ENCODE assay signal across 8 cellular contexts in genomic region chr19:12847159-12848139, GRCh38. TPM values are rescaled to one million over a fixed set of nuclear protein-coding genes. Genes with fewer than 3 reads are reported as not detected.
A peak's percentile ranks its signal among the peaks of the same experiment; 100 is the strongest.
DNase-seq lines count a peak whose midpoint lies in the region; ATAC-seq, FAIRE-seq and TF ChIP-seq lines count a peak whose summit lies in the region.

No MANE protein-coding gene starts in this region.

- H3K4me3 ChIP-seq in H1 (ENCODE audit: extremely low read depth in 1 of 4, insufficient read depth in 2 of 4, low read depth in 3 of 4, low read length in 4 of 4), result peak overlapping the region in 2 of 4 experiments; percentile 26 to 47; a peak in 4 of 8 replicates
- no peak overlapping the region for H3K4me3 ChIP-seq in mesendoderm (ENCODE audit: low read length)

- H2BK5ac ChIP-seq in H1 (ENCODE audit: low read depth, low read length) (peak overlapping the region; percentile 18; the same call in 1 of the 2 replicates), mesendoderm (ENCODE audit: low read length) (no peak overlapping the region)

- H3K4me3 Mint-ChIP-seq in activated CD8-positive, alpha-beta memory T cell treated with anti-CD3 and anti-CD28 coated beads, Interleukin-2, amount 10 ng/mL, durations not matched to agents 7 days and 5 days, result peak overlapping the region; percentile 35

- DNase-seq in DMS79 treated with DMSO at 0.1 percent for 48 hours (lab: John Stamatoyannopoulos, UW), result peak; percentile 79
- DNase-seq in NOMO-1 treated with dmso at 0.1 percent for 144 hours (lab: John Stamatoyannopoulos, UW; ENCODE audit: unreplicated experiment), result peak; percentile 75
- DNase-seq in activated CD8-positive, alpha-beta memory T cell treated with anti-CD3 and anti-CD28 coated beads, Interleukin-2, amount 10 ng/mL, durations not matched to agents 7 days and 5 days, result peak; percentile 87
- DNase-seq in H1 (ENCODE audit: low read depth in 1 of 2, low spot score in 2 of 2), result peak in 1 of 2 experiments; percentile 100
- DNase-seq in mesendoderm, result peak; percentile 91
- peak; percentile 66 to 68 for DNase-seq in stimulated activated CD8-positive, alpha-beta memory T cell treated with anti-CD3 and anti-CD28 coated beads, Interleukin-15, amount 100 ng/mL, for 4 hours (ENCODE audit: low read depth in 2 of 2)

- H3K4me1 ChIP-seq in H1 (replicated peaks in 1 of 4; ENCODE audit: control insufficient read depth in 3 of 4, insufficient read depth in 4 of 4, low read length in 3 of 4), result peaks cover 0 to 10% (median 3%) of the 10 kb centered on the region in 4 experiments; a peak in 5 of 7 replicates
- H3K4me1 ChIP-seq in mesendoderm (ENCODE audit: control insufficient read depth, low read depth, low read length), result no peaks in the 10 kb centered on the region

- H2BK20ac ChIP-seq in H1 (ENCODE audit: low read length), result no peak overlapping the region

- peak overlapping the region; percentile 2 to 59 for H3K4me2 ChIP-seq in H1 (ENCODE audit: insufficient read depth in 1 of 2, low read depth in 2 of 2, low read length in 2 of 2)
- H3K4me2 ChIP-seq in mesendoderm (ENCODE audit: low read length), result peak overlapping the region; percentile 0

- no peak for TF ChIP-seq POLR2A in H1 (IDR thresholded peaks at IDR 0.05; ENCODE audit: control extremely low read depth in 1 of 2, low read depth in 2 of 2, low read length in 2 of 2)

- H2AFZ ChIP-seq in H1 (ENCODE audit: low read length), result peak overlapping the region; percentile 29; the same call in 1 of the 2 replicates

- peak overlapping the region; percentile 67 for H4K91ac ChIP-seq in H1 (replicated peaks; ENCODE audit: insufficient read length, low read length)

- H3K27ac Mint-ChIP-seq in activated CD8-positive, alpha-beta memory T cell treated with anti-CD3 and anti-CD28 coated beads, Interleukin-2, amount 10 ng/mL, durations not matched to agents 7 days and 5 days, result no peak overlapping the region

- peaks cover 8% of the 10 kb centered on the region for H3K4me1 Mint-ChIP-seq in activated CD8-positive, alpha-beta memory T cell treated with anti-CD3 and anti-CD28 coated beads, Interleukin-2, amount 10 ng/mL, durations not matched to agents 7 days and 5 days

- H3K27ac ChIP-seq in H1 (ENCODE audit: low read depth, low read length) (no peak overlapping the region), mesendoderm (ENCODE audit: low read depth, low read length) (no peak overlapping the region)

- TF ChIP-seq RAD21 in H1 (IDR thresholded peaks at IDR 0.05 in 1 of 2, conservative IDR thresholded peaks at IDR 0.05 in 1 of 2; ENCODE audit: low read depth in 2 of 2, low read length in 2 of 2), result peak; percentile 92 to 94

- peaks cover 3 to 8% of the 10 kb centered on the region in 2 experiments for H4K20me1 ChIP-seq in H1 (replicated peaks in 1 of 2; ENCODE audit: control insufficient read depth in 1 of 2, insufficient read depth in 2 of 2, low read length in 2 of 2)

- H3K23ac ChIP-seq in H1 (ENCODE audit: insufficient read length) (no peak overlapping the region), mesendoderm (ENCODE audit: low read length) (no peak overlapping the region)

- FAIRE-seq in H1 (lab: Jason Lieb, UNC), result no peak

- WGBS in H1 (ENCODE audit: extremely low coverage in 1 of 2, insufficient coverage in 1 of 2, insufficient read length in 1 of 2, insufficient replicate concordance in 2 of 2, low coverage in 1 of 2, low lambda C conversion rate in 2 of 2, missing lambda C conversion rate in 1 of 2), 2 experiments, result 30% methylated on average over 69 of the region's 69 CpGs; no CpG with 5 or more reads in 1 of the 2 experiments
- no CpG with 5 or more reads among the region's 69 CpGs for WGBS in mesendoderm (ENCODE audit: extremely low coverage, insufficient coverage, low lambda C conversion rate)

- no peak overlapping the region for H3K9ac ChIP-seq in H1 (replicated peaks in 1 of 4; ENCODE audit: extremely low read depth in 1 of 4, low read depth in 3 of 4, low read length in 3 of 4)
- H3K9ac ChIP-seq in mesendoderm (ENCODE audit: low read length), result peak overlapping the region; percentile 43

- H3K27me3 ChIP-seq in H1 (replicated peaks in 1 of 4; ENCODE audit: control insufficient read depth in 3 of 4, extremely low read depth in 1 of 4, insufficient read depth in 3 of 4, low read length in 3 of 4) (no peaks in the 10 kb centered on the region), mesendoderm (ENCODE audit: insufficient read depth, low read length, poor library complexity) (no peaks in the 10 kb centered on the region)

- H2BK15ac ChIP-seq in H1 (ENCODE audit: low read length), result no peak overlapping the region
- no peak overlapping the region for H2BK15ac ChIP-seq in mesendoderm (replicated peaks; ENCODE audit: low read depth)

- peak overlapping the region; percentile 62; the same call in 1 of the 2 replicates for H2BK12ac ChIP-seq in H1 (ENCODE audit: low read depth, low read length)

- H3K79me2 ChIP-seq in H1 (ENCODE audit: control insufficient read depth in 1 of 2, insufficient read depth in 2 of 2, low read length in 2 of 2) (peaks cover 0 to 4% of the 10 kb centered on the region in 2 experiments; a peak in 1 of 4 replicates), mesendoderm (ENCODE audit: control insufficient read depth, insufficient read depth, low read length) (no peaks in the 10 kb centered on the region)

- H3K56ac ChIP-seq in H1 (replicated peaks; ENCODE audit: insufficient read length, low read depth, low read length), result no peak overlapping the region
- H3K56ac ChIP-seq in mesendoderm (ENCODE audit: low read length), result peak overlapping the region; percentile 12

- H3K9me3 Mint-ChIP-seq in activated CD8-positive, alpha-beta memory T cell treated with anti-CD3 and anti-CD28 coated beads, Interleukin-2, amount 10 ng/mL, durations not matched to agents 7 days and 5 days (ENCODE audit: low read depth), result no peaks in the 10 kb centered on the region

- no peak overlapping the region for H3K14ac ChIP-seq in H1 (ENCODE audit: insufficient read length)

- H4K5ac ChIP-seq in H1 (ENCODE audit: insufficient read length, low read depth, low read length), result no peak overlapping the region
- H4K5ac ChIP-seq in mesendoderm (ENCODE audit: low read length), result no peak overlapping the region

- peak; percentile 96 to 99 (median 99) for TF ChIP-seq CTCF in H1 (IDR thresholded peaks at IDR 0.05; ENCODE audit: control extremely low read depth in 1 of 3, insufficient read depth in 1 of 3, low read depth in 1 of 3, low read length in 3 of 3)

- peak; percentile 80 for ATAC-seq in HG02973 (IDR thresholded peaks at IDR 0.05; ENCODE audit: unreplicated experiment)
- ATAC-seq in activated CD8-positive, alpha-beta memory T cell treated with anti-CD3 and anti-CD28 coated beads, Interleukin-2, amount 10 ng/mL, durations not matched to agents 7 days and 5 days, result peak; percentile 97
- ATAC-seq in GM21447 (IDR thresholded peaks at IDR 0.05; ENCODE audit: unreplicated experiment), result no peak

- H3K18ac ChIP-seq in H1 (ENCODE audit: extremely low read depth, low read length) (peak overlapping the region; percentile 51), mesendoderm (ENCODE audit: low read length) (no peak overlapping the region)

- no peak overlapping the region for H2BK120ac ChIP-seq in H1 (replicated peaks; ENCODE audit: low read depth, low read length)
- no peak overlapping the region for H2BK120ac ChIP-seq in mesendoderm (ENCODE audit: low read depth, low read length)

- peaks cover 3% of the 10 kb centered on the region; the same call in 1 of the 2 replicates for H3K23me2 ChIP-seq in H1 (ENCODE audit: low read depth, low read length)

- TF ChIP-seq EP300 in H1 (IDR thresholded peaks at IDR 0.05; ENCODE audit: borderline replicate concordance in 1 of 2, low read depth in 2 of 2, low read length in 2 of 2), result no peak

- H3K36me3 ChIP-seq in H1 (ENCODE audit: control insufficient read depth in 2 of 4, insufficient read depth in 4 of 4, low read length in 3 of 4) (peaks cover 0 to 7% (median 3%) of the 10 kb centered on the region in 4 experiments; a peak in 4 of 8 replicates), mesendoderm (ENCODE audit: control insufficient read depth, insufficient read depth, low read length) (no peaks in the 10 kb centered on the region)

- POLR2A ChIA-PET in H1 (lab: Charles Lee; ENCODE audit: partially characterized antibody), result interaction anchor here (0.6 to 2.8 kb wide), 18 partner anchors 10 to 124 kb away, joined by 3 to 17 read pairs (median 6); partner anchors contain the start of genes GCDH, JUNB, RNASEH2A and TNPO2

- H2AK5ac ChIP-seq in H1 (ENCODE audit: low read depth, low read length) (no peak overlapping the region), mesendoderm (ENCODE audit: low read length) (no peak overlapping the region)

- peaks cover 22% of the 10 kb centered on the region for H3K27me3 Mint-ChIP-seq in activated CD8-positive, alpha-beta memory T cell treated with anti-CD3 and anti-CD28 coated beads, Interleukin-2, amount 10 ng/mL, durations not matched to agents 7 days and 5 days

- no peaks in the 10 kb centered on the region for H3K36me3 Mint-ChIP-seq in activated CD8-positive, alpha-beta memory T cell treated with anti-CD3 and anti-CD28 coated beads, Interleukin-2, amount 10 ng/mL, durations not matched to agents 7 days and 5 days

- H3K9me3 ChIP-seq in H1 (ENCODE audit: insufficient read depth in 2 of 2, low read depth in 1 of 2, low read length in 1 of 2), result no peaks in the 10 kb centered on the region

- H4K8ac ChIP-seq in H1 (ENCODE audit: extremely low read depth, insufficient read depth, low read length) (peak overlapping the region; percentile 91; the same call in 1 of the 2 replicates), mesendoderm (ENCODE audit: low read depth, low read length) (no peak overlapping the region)

- H3K4ac ChIP-seq in H1 (replicated peaks; ENCODE audit: insufficient read length, low read depth, low read length) (peak overlapping the region; percentile 13), mesendoderm (ENCODE audit: low read depth, low read length) (no peak overlapping the region)

- CTCF ChIA-PET in activated CD8-positive, alpha-beta memory T cell treated with anti-CD3 and anti-CD28 coated beads, Interleukin-2, amount 10 ng/mL, durations not matched to agents 7 days and 5 days (lab: Charles Lee), result interaction anchor here (0.6 to 7.9 kb wide), 53 partner anchors 9 to 297 kb away, joined by 3 to 146 read pairs (median 5); partner anchors contain the start of genes DHPS, DNASE2, GCDH and GET3
- CTCF ChIA-PET in H1 (lab: Charles Lee; ENCODE audit: partially characterized antibody), result interaction anchor here (0.6 to 5.7 kb wide), 49 partner anchors 8 to 851 kb away, joined by 3 to 89 read pairs (median 5); partner anchors contain the start of genes DNASE2, JUNB, KLF1 and PRDX2

- H3K79me1 ChIP-seq in H1 (ENCODE audit: low read depth, low read length) (peaks cover 5% of the 10 kb centered on the region; the same call in 1 of the 2 replicates), mesendoderm (ENCODE audit: low read length) (no peaks in the 10 kb centered on the region)

RNA-seq across cellular contexts. Expression of gene MAST1, which starts 9.1 kb away (rescaled TPM):
- 1 to 10 TPM in 1 of 2 experiments, under 1 TPM in 1; 0.67 to 2.5 TPM for total RNA-seq in activated CD8-positive, alpha-beta memory T cell treated with anti-CD3 and anti-CD28 coated beads, Interleukin-2, amount 10 ng/mL, durations not matched to agents 7 days and 5 days
- total RNA-seq in H1 (2021; fragmentation: NEBNext Ultra II Directional; extraction: Animal tissue kit (Norgen Biotek cat#: 25700)), result 25.2 and 28.3 TPM in 2 replicates
- 15.6 and 27.5 TPM in 2 replicates for polyA plus RNA-seq in H1 (2011; rRNA removed)
- 17.6 TPM for polyA plus RNA-seq in H1 (2011; cell fraction: cytosol; rRNA removed)
- polyA plus RNA-seq in H1 (2011; cell fraction: nucleus; rRNA removed), result 85.6 TPM
- 21.7 to 26.3 TPM (median 23.3 TPM) in 4 replicates for polyA plus RNA-seq in H1 (2012, experiment 1 of 2)
- 14.4 TPM for polyA plus RNA-seq in H1 (2012, experiment 2 of 2)
- 12.8 TPM for polyA plus RNA-seq in H1 (2013, experiment 1 of 2)
- polyA plus RNA-seq in H1 (2013, experiment 2 of 2), result 11.6 TPM
- 13.8 and 28.0 TPM in 2 replicates for polyA minus RNA-seq in H1 (2011; rRNA and poly(A)+ RNA removed)
- 22.4 TPM for polyA minus RNA-seq in H1 (2011; cell fraction: cytosol; rRNA and poly(A)+ RNA removed)
- 23.5 TPM for polyA minus RNA-seq in H1 (2011; cell fraction: nucleus; rRNA and poly(A)+ RNA removed)
- polyA plus RNA-seq in mesendoderm (2013, experiment 1 of 2), result 4.0 TPM
- polyA plus RNA-seq in mesendoderm (2013, experiment 2 of 2), result 4.6 TPM

RNA-seq across cellular contexts. Expression of gene RTBDN, which starts 13.1 kb away (rescaled TPM):
- not detected for total RNA-seq in activated CD8-positive, alpha-beta memory T cell treated with anti-CD3 and anti-CD28 coated beads, Interleukin-2, amount 10 ng/mL, durations not matched to agents 7 days and 5 days
- 4.8 and 5.8 TPM in 2 replicates for total RNA-seq in H1 (2021; fragmentation: NEBNext Ultra II Directional; extraction: Animal tissue kit (Norgen Biotek cat#: 25700))
- 4.0 and 4.4 TPM in 2 replicates for polyA plus RNA-seq in H1 (2011; rRNA removed)
- polyA plus RNA-seq in H1 (2011; cell fraction: cytosol; rRNA removed), result 1.8 TPM
- 2.5 TPM for polyA plus RNA-seq in H1 (2011; cell fraction: nucleus; rRNA removed)
- polyA plus RNA-seq in H1 (2012, experiment 1 of 2), result 3.6 to 6.2 TPM (median 5.2 TPM) in 4 replicates
- polyA plus RNA-seq in H1 (2012, experiment 2 of 2), result 6.8 TPM
- polyA plus RNA-seq in H1 (2013, experiment 1 of 2), result 5.0 TPM
- 5.6 TPM for polyA plus RNA-seq in H1 (2013, experiment 2 of 2)
- polyA minus RNA-seq in H1 (2011; rRNA and poly(A)+ RNA removed), result 1.7 and 2.8 TPM in 2 replicates
- 5.1 TPM for polyA minus RNA-seq in H1 (2011; cell fraction: cytosol; rRNA and poly(A)+ RNA removed)
- polyA minus RNA-seq in H1 (2011; cell fraction: nucleus; rRNA and poly(A)+ RNA removed), result 3.9 TPM
- polyA plus RNA-seq in mesendoderm (2013, experiment 1 of 2), result 0.55 TPM
- polyA plus RNA-seq in mesendoderm (2013, experiment 2 of 2), result 0.49 TPM

RNA-seq across cellular contexts. Expression of gene DNASE2, which starts 33.8 kb away (rescaled TPM):
- total RNA-seq in activated CD8-positive, alpha-beta memory T cell treated with anti-CD3 and anti-CD28 coated beads, Interleukin-2, amount 10 ng/mL, durations not matched to agents 7 days and 5 days, result 10 to 100 TPM; 32.5 to 34.1 TPM
- total RNA-seq in H1 (2021; fragmentation: NEBNext Ultra II Directional; extraction: Animal tissue kit (Norgen Biotek cat#: 25700)), result 32.9 and 33.2 TPM in 2 replicates
- 48.2 and 58.2 TPM in 2 replicates for polyA plus RNA-seq in H1 (2011; rRNA removed)
- polyA plus RNA-seq in H1 (2011; cell fraction: cytosol; rRNA removed), result 48.0 TPM
- 26.9 TPM for polyA plus RNA-seq in H1 (2011; cell fraction: nucleus; rRNA removed)
- polyA plus RNA-seq in H1 (2012, experiment 1 of 2), result 24.6 to 39.7 TPM (median 36.4 TPM) in 4 replicates
- polyA plus RNA-seq in H1 (2012, experiment 2 of 2), result 32.5 TPM
- polyA plus RNA-seq in H1 (2013, experiment 1 of 2), result 44.6 TPM
- polyA plus RNA-seq in H1 (2013, experiment 2 of 2), result 52.7 TPM
- polyA minus RNA-seq in H1 (2011; rRNA and poly(A)+ RNA removed), result 33.8 and 41.2 TPM in 2 replicates
- 25.0 TPM for polyA minus RNA-seq in H1 (2011; cell fraction: cytosol; rRNA and poly(A)+ RNA removed)
- 11.8 TPM for polyA minus RNA-seq in H1 (2011; cell fraction: nucleus; rRNA and poly(A)+ RNA removed)
- 11.3 TPM for polyA plus RNA-seq in mesendoderm (2013, experiment 1 of 2)
- 11.9 TPM for polyA plus RNA-seq in mesendoderm (2013, experiment 2 of 2)

RNA-seq across cellular contexts. Expression of gene KLF1, which starts 39.6 kb away (rescaled TPM):
- under 1 TPM; 0.29 to 0.45 TPM for total RNA-seq in activated CD8-positive, alpha-beta memory T cell treated with anti-CD3 and anti-CD28 coated beads, Interleukin-2, amount 10 ng/mL, durations not matched to agents 7 days and 5 days
- total RNA-seq in H1 (2021; fragmentation: NEBNext Ultra II Directional; extraction: Animal tissue kit (Norgen Biotek cat#: 25700)), result 0.59 and 0.84 TPM in 2 replicates
- 0.91 and 1.0 TPM in 2 replicates for polyA plus RNA-seq in H1 (2011; rRNA removed)
- polyA plus RNA-seq in H1 (2011; cell fraction: cytosol; rRNA removed), result 0.92 TPM
- 0.73 TPM for polyA plus RNA-seq in H1 (2011; cell fraction: nucleus; rRNA removed)
- 0.54 to 0.79 TPM (median 0.58 TPM) in 4 replicates for polyA plus RNA-seq in H1 (2012, experiment 1 of 2)
- polyA plus RNA-seq in H1 (2012, experiment 2 of 2), result 0.50 TPM
- polyA plus RNA-seq in H1 (2013, experiment 1 of 2), result 0.55 TPM
- 0.40 TPM for polyA plus RNA-seq in H1 (2013, experiment 2 of 2)
- 0.41 and 0.66 TPM in 2 replicates for polyA minus RNA-seq in H1 (2011; rRNA and poly(A)+ RNA removed)
- polyA minus RNA-seq in H1 (2011; cell fraction: cytosol; rRNA and poly(A)+ RNA removed), result not detected
- polyA minus RNA-seq in H1 (2011; cell fraction: nucleus; rRNA and poly(A)+ RNA removed), result 1.2 TPM
- polyA plus RNA-seq in mesendoderm (2013, experiment 1 of 2), result 0.21 TPM
- 0.32 TPM for polyA plus RNA-seq in mesendoderm (2013, experiment 2 of 2)

RNA-seq across cellular contexts. Expression of gene RNASEH2A, which starts 41.1 kb away (rescaled TPM):
- 10 to 100 TPM; 53.4 to 58.8 TPM for total RNA-seq in activated CD8-positive, alpha-beta memory T cell treated with anti-CD3 and anti-CD28 coated beads, Interleukin-2, amount 10 ng/mL, durations not matched to agents 7 days and 5 days
- total RNA-seq in H1 (2021; fragmentation: NEBNext Ultra II Directional; extraction: Animal tissue kit (Norgen Biotek cat#: 25700)), result 67.5 and 67.9 TPM in 2 replicates
- 120 and 141 TPM in 2 replicates for polyA plus RNA-seq in H1 (2011; rRNA removed)
- 161 TPM for polyA plus RNA-seq in H1 (2011; cell fraction: cytosol; rRNA removed)
- polyA plus RNA-seq in H1 (2011; cell fraction: nucleus; rRNA removed), result 134 TPM
- 81.7 to 123 TPM (median 102 TPM) in 4 replicates for polyA plus RNA-seq in H1 (2012, experiment 1 of 2)
- polyA plus RNA-seq in H1 (2012, experiment 2 of 2), result 95.9 TPM
- polyA plus RNA-seq in H1 (2013, experiment 1 of 2), result 35.1 TPM
- polyA plus RNA-seq in H1 (2013, experiment 2 of 2), result 33.3 TPM
- polyA minus RNA-seq in H1 (2011; rRNA and poly(A)+ RNA removed), result 103 and 105 TPM in 2 replicates
- polyA minus RNA-seq in H1 (2011; cell fraction: cytosol; rRNA and poly(A)+ RNA removed), result 52.5 TPM
- polyA minus RNA-seq in H1 (2011; cell fraction: nucleus; rRNA and poly(A)+ RNA removed), result 32.0 TPM
- 24.8 TPM for polyA plus RNA-seq in mesendoderm (2013, experiment 1 of 2)
- 25.7 TPM for polyA plus RNA-seq in mesendoderm (2013, experiment 2 of 2)
